In genomic region chr3:125917020-125917464, GRCh38 we compare ENCODE assay signal across 9 cellular contexts. TPM values are rescaled to one million over a fixed set of nuclear protein-coding genes. Genes with fewer than 3 reads are reported as not detected.
A peak's percentile ranks its signal among the peaks of the same experiment; 100 is the strongest.
DNase-seq lines count a peak whose midpoint lies in the region; ATAC-seq and TF ChIP-seq lines count a peak whose summit lies in the region.
"Not testable (repeated sequence)": the region's sequence is repeated elsewhere in the genome, so short reads cannot be mapped to it uniquely, and the experiment has no call there.
"Had no signal": no experiment of that assay in that cellular context is flagged by ENCODE, and none has a peak within 500 bp of the region (broad histone marks: within the 10 kb centered on the region; RNA-seq: fewer than 3 reads in every experiment).

No MANE protein-coding gene starts in this region.

- H3K36me3 ChIP-seq in OCI-LY1 (ENCODE audit: insufficient read depth, low read length); neural progenitor cell: not testable (repeated sequence)

- H3K9me2 ChIP-seq in OCI-LY1 (ENCODE audit: low read depth, low read length): not testable (repeated sequence)

- not testable (repeated sequence) for H3F3A ChIP-seq in OCI-LY1 (ENCODE audit: insufficient read depth, low read length); neural progenitor cell (ENCODE audit: low read depth)

- peak overlapping the region; percentile 91 for H3K9ac ChIP-seq in OCI-LY1 (ENCODE audit: low read length)
- not testable (repeated sequence) for H3K9ac ChIP-seq in neural progenitor cell

- peak overlapping the region; percentile 69 for H3K4me3 ChIP-seq in OCI-LY1 (ENCODE audit: low read depth, low read length, poor library complexity, severe bottlenecking)
- H3K4me3 ChIP-seq in coronary artery: peak overlapping the region; percentile 91
- H3K4me3 ChIP-seq in iPS-11a (ENCODE audit: low read depth, low read length): peak overlapping the region; percentile 47
- H3K4me3 ChIP-seq in neural progenitor cell: peak overlapping the region; percentile 65

- H3K27ac Mint-ChIP-seq in activated CD8-positive, alpha-beta T cell treated with anti-CD3 and anti-CD28 coated beads, Interleukin-2, amount 10 ng/mL, durations not matched to agents 7 days and 5 days: peak overlapping the region; percentile 92
- not testable (repeated sequence) for H3K27ac Mint-ChIP-seq in neural progenitor cell

- peaks cover 13% of the 10 kb centered on the region for H3K4me1 ChIP-seq in OCI-LY1 (ENCODE audit: insufficient read depth, low read length, severe bottlenecking)
- H3K4me1 ChIP-seq in neural progenitor cell: not testable (repeated sequence)

- CTCF ChIA-PET in activated CD8-positive, alpha-beta T cell treated with anti-CD3 and anti-CD28 coated beads, Interleukin-2, amount 10 ng/mL, durations not matched to agents 7 days and 5 days (lab: Charles Lee): interaction anchor here (1.0 kb wide), 1 partner anchor 11 kb away, joined by 3 read pairs; no protein-coding TSS in a partner anchor

- not testable (repeated sequence) for H3K36me3 Mint-ChIP-seq in activated CD8-positive, alpha-beta T cell treated with anti-CD3 and anti-CD28 coated beads, Interleukin-2, amount 10 ng/mL, durations not matched to agents 7 days and 5 days (ENCODE audit: low read depth); neural progenitor cell

- peak overlapping the region; percentile 83 for H3K4me3 Mint-ChIP-seq in activated CD8-positive, alpha-beta T cell treated with anti-CD3 and anti-CD28 coated beads, Interleukin-2, amount 10 ng/mL, durations not matched to agents 7 days and 5 days
- peak overlapping the region; percentile 88 for H3K4me3 Mint-ChIP-seq in neural progenitor cell

- H3K9me3 ChIP-seq in OCI-LY1 (ENCODE audit: low read length); neural progenitor cell (ENCODE audit: low read depth): not testable (repeated sequence)

- not testable (repeated sequence) for H3K79me2 ChIP-seq in OCI-LY1 (ENCODE audit: insufficient read depth, low read length); neural progenitor cell (ENCODE audit: low read depth)

- H3K4me1 Mint-ChIP-seq in activated CD8-positive, alpha-beta T cell treated with anti-CD3 and anti-CD28 coated beads, Interleukin-2, amount 10 ng/mL, durations not matched to agents 7 days and 5 days (ENCODE audit: low read depth): peaks cover 20% of the 10 kb centered on the region
- peaks cover 20% of the 10 kb centered on the region for H3K4me1 Mint-ChIP-seq in neural progenitor cell

- H3K4me2 ChIP-seq in OCI-LY1 (ENCODE audit: low read length) (peak overlapping the region; percentile 99), neural progenitor cell (peak overlapping the region; percentile 85)

- POLR2A ChIA-PET in activated CD8-positive, alpha-beta T cell treated with anti-CD3 and anti-CD28 coated beads, Interleukin-2, amount 10 ng/mL, durations not matched to agents 7 days and 5 days (lab: Charles Lee): not testable (repeated sequence)

- H3K27ac ChIP-seq in OCI-LY1 (ENCODE audit: low read depth, low read length, poor library complexity, severe bottlenecking): peak overlapping the region; percentile 84
- peak overlapping the region; percentile 33 to 97 for H3K27ac ChIP-seq in coronary artery
- H3K27ac ChIP-seq in neural progenitor cell: not testable (repeated sequence)

- in situ Hi-C loops in KBM-7 (cut with MboI; ENCODE audit: low pct_unique_long_range_greater_than_20kb, low sequenced_read_pairs): not testable (repeated sequence)

- TF ChIP-seq CTCF in OCI-LY1 (IDR thresholded peaks at IDR 0.05; ENCODE audit: low read length); coronary artery (IDR thresholded peaks at IDR 0.05); neural progenitor cell (IDR thresholded peaks at IDR 0.05): not testable (repeated sequence)

- H3K9me3 Mint-ChIP-seq in activated CD8-positive, alpha-beta T cell treated with anti-CD3 and anti-CD28 coated beads, Interleukin-2, amount 10 ng/mL, durations not matched to agents 7 days and 5 days (ENCODE audit: insufficient read depth); neural progenitor cell: not testable (repeated sequence)

- not testable (repeated sequence) for H3K27me3 ChIP-seq in OCI-LY1 (ENCODE audit: insufficient read depth, low read length); neural progenitor cell

- not testable (repeated sequence) for H3K27me3 Mint-ChIP-seq in activated CD8-positive, alpha-beta T cell treated with anti-CD3 and anti-CD28 coated beads, Interleukin-2, amount 10 ng/mL, durations not matched to agents 7 days and 5 days (ENCODE audit: low read depth); neural progenitor cell (ENCODE audit: insufficient read depth, low read depth)

- H4K20me1 ChIP-seq in OCI-LY1 (ENCODE audit: insufficient read depth, low read length); neural progenitor cell (ENCODE audit: low read depth): not testable (repeated sequence)

- DNase-seq in DMS79 (lab: John Stamatoyannopoulos, UW) (peak; percentile 31), KBM-7 (peak; percentile 45), neural progenitor cell (ENCODE audit: low spot score) (peak; percentile 31), stromal cell of bone marrow (ENCODE audit: low read depth) (peak; percentile 21)
- peak; percentile 39 for DNase-seq in activated CD8-positive, alpha-beta T cell treated with anti-CD3 and anti-CD28 coated beads, Interleukin-2, amount 10 ng/mL, durations not matched to agents 7 days and 5 days
- not testable (repeated sequence) for DNase-seq in coronary artery (ENCODE audit: low spot score)

- ATAC-seq in activated CD8-positive, alpha-beta T cell treated with anti-CD3 and anti-CD28 coated beads, Interleukin-2, amount 10 ng/mL, durations not matched to agents 7 days and 5 days: not testable (repeated sequence)

- not testable (repeated sequence) for H2AFZ ChIP-seq in OCI-LY1 (ENCODE audit: low read length)
- peak overlapping the region; percentile 66 for H2AFZ ChIP-seq in neural progenitor cell (replicated peaks)

RNA-seq across cellular contexts. Expression of gene ROPN1B, which starts 51.9 kb away (rescaled TPM):
- total RNA-seq in activated CD8-positive, alpha-beta T cell treated with anti-CD3 and anti-CD28 coated beads, Interleukin-2, amount 10 ng/mL, durations not matched to agents 7 days and 5 days: not detected
- 0.12 TPM in 1 of 2 replicates, not detected in the other for total RNA-seq in neural progenitor cell (ENCODE audit: low replicate concordance)
- total RNA-seq: activated CD8-positive, alpha-beta memory T cell treated with anti-CD3 and anti-CD28 coated beads for 36 hours had no signal
